14 cellular contexts compared by ENCODE assay signal in the genomic region with DNA sequence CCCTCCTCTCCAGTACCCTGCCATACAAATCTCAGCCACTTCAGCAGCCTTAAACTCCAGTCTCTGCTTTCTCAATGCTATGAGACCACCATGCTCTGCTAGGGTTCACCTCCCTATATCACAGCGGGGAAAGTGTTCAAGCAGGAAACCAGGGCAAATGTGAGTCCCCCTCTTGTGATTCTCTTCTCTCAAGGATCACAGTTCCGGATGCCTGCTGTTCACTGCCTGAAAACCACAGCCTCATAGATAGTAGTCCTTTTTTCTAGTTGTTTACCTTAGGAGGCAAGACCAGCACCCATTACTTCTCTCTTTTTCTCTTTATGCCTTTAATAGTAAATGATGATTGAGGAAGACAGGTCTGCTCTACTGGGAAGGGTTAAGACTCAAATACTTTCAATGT.
"Had no signal": no experiment of that assay in that cellular context is flagged by ENCODE, and none has a peak within 500 bp of the region (broad histone marks: within the 10 kb centered on the region; RNA-seq: fewer than 3 reads in every experiment).

No MANE protein-coding gene starts in this region.

- H3K27me3 Mint-ChIP-seq: activated CD4-positive, alpha-beta memory T cell treated with anti-CD3 and anti-CD28 coated beads for 36 hours; activated CD4-positive, alpha-beta T cell treated with anti-CD3 and anti-CD28 coated beads for 36 hours had no signal

- ATAC-seq: activated CD4-positive, alpha-beta T cell treated with anti-CD3 and anti-CD28 coated beads for 36 hours; activated T-cell treated with anti-CD3 and anti-CD28 coated beads, Interleukin-2, amount 50 U/mL, for 72 hours; left lobe of liver; mucosa of descending colon; natural killer cell; stimulated activated effector memory CD8-positive, alpha-beta T cell treated with anti-CD3 and anti-CD28 coated beads, Interleukin-12 subunit alpha, Interleukin-12 subunit beta, amount 100 ng/mL, for 72 hours had no signal

- H3K4me3 Mint-ChIP-seq: activated CD4-positive, alpha-beta memory T cell treated with anti-CD3 and anti-CD28 coated beads for 36 hours; activated CD4-positive, alpha-beta T cell treated with anti-CD3 and anti-CD28 coated beads for 36 hours; activated T-cell treated with anti-CD3 and anti-CD28 coated beads, Interleukin-2, amount 50 U/mL, for 72 hours; natural killer cell; stimulated activated effector memory CD8-positive, alpha-beta T cell treated with anti-CD3 and anti-CD28 coated beads, Interleukin-12 subunit alpha, Interleukin-12 subunit beta, amount 100 ng/mL, for 72 hours had no signal

- DNase-seq: activated CD4-positive, alpha-beta memory T cell treated with anti-CD3 and anti-CD28 coated beads for 36 hours; activated CD4-positive, alpha-beta T cell treated with anti-CD3 and anti-CD28 coated beads for 36 hours; activated gamma-delta T cell treated with Interleukin-2 at 50 U/mL for 16 hours; activated T-cell treated with anti-CD3 and anti-CD28 coated beads, Interleukin-2, amount 50 U/mL, for 72 hours; erythroblast; mucosa of descending colon; natural killer cell; retina; stimulated activated CD4-positive, alpha-beta T cell treated with anti-CD3 and anti-CD28 coated beads, Interleukin-12 subunit alpha, Interleukin-12 subunit beta, amount 100 ng/mL, for 4 hours; T1000; WERI-Rb-1 had no signal

- H3K27ac Mint-ChIP-seq: activated CD4-positive, alpha-beta memory T cell treated with anti-CD3 and anti-CD28 coated beads for 36 hours; activated CD4-positive, alpha-beta T cell treated with anti-CD3 and anti-CD28 coated beads for 36 hours; activated T-cell treated with anti-CD3 and anti-CD28 coated beads, Interleukin-2, amount 50 U/mL, for 72 hours; stimulated activated effector memory CD8-positive, alpha-beta T cell treated with anti-CD3 and anti-CD28 coated beads, Interleukin-12 subunit alpha, Interleukin-12 subunit beta, amount 100 ng/mL, for 72 hours had no signal

- H3K9me3 ChIP-seq: mucosa of descending colon, thyroid gland had no signal

- H3K36me3 Mint-ChIP-seq: natural killer cell; stimulated activated effector memory CD8-positive, alpha-beta T cell treated with anti-CD3 and anti-CD28 coated beads, Interleukin-12 subunit alpha, Interleukin-12 subunit beta, amount 100 ng/mL, for 72 hours had no signal

- H3K9me3 Mint-ChIP-seq: activated CD4-positive, alpha-beta memory T cell treated with anti-CD3 and anti-CD28 coated beads for 36 hours; natural killer cell; stimulated activated effector memory CD8-positive, alpha-beta T cell treated with anti-CD3 and anti-CD28 coated beads, Interleukin-12 subunit alpha, Interleukin-12 subunit beta, amount 100 ng/mL, for 72 hours had no signal
